ENCODE assay signal across 31 cellular contexts in the genomic region with DNA sequence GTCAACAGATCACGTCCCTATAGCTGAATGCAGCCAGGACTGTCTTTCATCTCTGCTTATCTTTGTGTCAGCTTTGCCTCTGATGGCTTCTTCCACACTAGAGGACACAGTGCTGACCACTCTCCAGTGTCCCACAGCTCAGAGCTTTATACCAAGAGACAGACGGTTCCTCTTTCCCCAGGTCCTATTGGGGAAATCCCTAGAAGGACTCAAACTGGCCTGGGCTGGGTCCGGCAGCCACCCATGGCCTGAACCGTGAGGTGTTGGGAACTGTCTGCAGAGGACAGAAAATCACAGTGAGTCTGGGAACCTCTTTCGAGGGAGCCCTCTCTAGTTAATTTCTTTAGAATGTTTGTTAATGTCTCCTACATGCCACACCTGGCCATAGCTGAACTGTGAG.
"Had no signal": no experiment of that assay in that cellular context is flagged by ENCODE, and none has a peak within 500 bp of the region (broad histone marks: within the 10 kb centered on the region; RNA-seq: fewer than 3 reads in every experiment).

No MANE protein-coding gene starts in this region.

- H3K9me3 ChIP-seq: ascending aorta, breast epithelium had no signal

- H3K9me3 Mint-ChIP-seq: activated CD4-positive, alpha-beta memory T cell treated with anti-CD3 and anti-CD28 coated beads, Interleukin-2, amount 10 ng/mL, durations not matched to agents 7 days and 5 days; activated CD4-positive, alpha-beta T cell treated with anti-CD3 and anti-CD28 coated beads, Interleukin-2, amount 10 ng/mL, durations not matched to agents 7 days and 5 days; activated naive CD4-positive, alpha-beta T cell treated with anti-CD3 and anti-CD28 coated beads, Interleukin-2, amount 10 ng/mL, durations not matched to agents 7 days and 5 days; activated naive CD4-positive, alpha-beta T cell treated with anti-CD3 and anti-CD28 coated beads, Interleukin-2, amount 50 U/mL, for 72 hours; activated naive CD8-positive, alpha-beta T cell treated with anti-CD3 and anti-CD28 coated beads, Interleukin-2, amount 10 ng/mL, durations not matched to agents 7 days and 5 days; activated T-cell treated with anti-CD3 and anti-CD28 coated beads, Interleukin-2, amount 50 U/mL, for 24 hours; activated T-cell treated with anti-CD3 and anti-CD28 coated beads, Interleukin-2, amount 50 U/mL, for 72 hours; brain; central memory CD8-positive, alpha-beta T cell; dendritic cell treated with granulocyte-macrophage colony-stimulating factor and Interleukin-4, amounts not matched to agents 40 ng/mL and 50 ng/mL, for 4 days; endodermal cell; T-helper 2 cell treated with Interferon-gamma antibody and Interleukin-4, amounts not matched to agents 5 μg/mL and 100 μg/mL, for 36 hours had no signal

- H3K27me3 ChIP-seq: ascending aorta, breast epithelium had no signal

- H3K4me3 Mint-ChIP-seq: activated CD4-positive, alpha-beta memory T cell treated with anti-CD3 and anti-CD28 coated beads, Interleukin-2, amount 10 ng/mL, durations not matched to agents 7 days and 5 days; activated CD4-positive, alpha-beta T cell treated with anti-CD3 and anti-CD28 coated beads, Interleukin-2, amount 10 ng/mL, durations not matched to agents 7 days and 5 days; activated naive CD4-positive, alpha-beta T cell treated with anti-CD3 and anti-CD28 coated beads, Interleukin-2, amount 10 ng/mL, durations not matched to agents 7 days and 5 days; activated naive CD8-positive, alpha-beta T cell treated with anti-CD3 and anti-CD28 coated beads, Interleukin-2, amount 10 ng/mL, durations not matched to agents 7 days and 5 days; activated T-cell treated with anti-CD3 and anti-CD28 coated beads, Interleukin-2, amount 50 U/mL, for 24 hours; activated T-cell treated with anti-CD3 and anti-CD28 coated beads, Interleukin-2, amount 50 U/mL, for 72 hours; brain; central memory CD8-positive, alpha-beta T cell; dendritic cell treated with granulocyte-macrophage colony-stimulating factor and Interleukin-4, amounts not matched to agents 40 ng/mL and 50 ng/mL, for 4 days; endodermal cell; T-helper 17 cell; T-helper 2 cell treated with Interferon-gamma antibody and Interleukin-4, amounts not matched to agents 5 μg/mL and 100 μg/mL, for 36 hours had no signal

- H3K27ac Mint-ChIP-seq: activated CD4-positive, alpha-beta memory T cell treated with anti-CD3 and anti-CD28 coated beads, Interleukin-2, amount 10 ng/mL, durations not matched to agents 7 days and 5 days; activated CD4-positive, alpha-beta T cell treated with anti-CD3 and anti-CD28 coated beads, Interleukin-2, amount 10 ng/mL, durations not matched to agents 7 days and 5 days; activated naive CD4-positive, alpha-beta T cell treated with anti-CD3 and anti-CD28 coated beads, Interleukin-2, amount 10 ng/mL, durations not matched to agents 7 days and 5 days; activated naive CD4-positive, alpha-beta T cell treated with anti-CD3 and anti-CD28 coated beads, Interleukin-2, amount 50 U/mL, for 72 hours; activated naive CD8-positive, alpha-beta T cell treated with anti-CD3 and anti-CD28 coated beads, Interleukin-2, amount 10 ng/mL, durations not matched to agents 7 days and 5 days; activated T-cell treated with anti-CD3 and anti-CD28 coated beads, Interleukin-2, amount 50 U/mL, for 24 hours; activated T-cell treated with anti-CD3 and anti-CD28 coated beads, Interleukin-2, amount 50 U/mL, for 72 hours; brain; dendritic cell treated with granulocyte-macrophage colony-stimulating factor and Interleukin-4, amounts not matched to agents 40 ng/mL and 50 ng/mL, for 4 days; endodermal cell; T-helper 17 cell; T-helper 2 cell treated with Interferon-gamma antibody and Interleukin-4, amounts not matched to agents 5 μg/mL and 100 μg/mL, for 36 hours had no signal

- H3K27ac ChIP-seq: ascending aorta, breast epithelium, cardiac muscle cell, coronary artery, dorsolateral prefrontal cortex had no signal

- H3K36me3 Mint-ChIP-seq: activated naive CD4-positive, alpha-beta T cell treated with anti-CD3 and anti-CD28 coated beads, Interleukin-2, amount 10 ng/mL, durations not matched to agents 7 days and 5 days; activated naive CD4-positive, alpha-beta T cell treated with anti-CD3 and anti-CD28 coated beads, Interleukin-2, amount 50 U/mL, for 72 hours; activated naive CD8-positive, alpha-beta T cell treated with anti-CD3 and anti-CD28 coated beads, Interleukin-2, amount 10 ng/mL, durations not matched to agents 7 days and 5 days; brain had no signal

- DNase-seq: activated CD4-positive, alpha-beta memory T cell treated with anti-CD3 and anti-CD28 coated beads, Interleukin-2, amount 10 ng/mL, durations not matched to agents 7 days and 5 days; activated CD4-positive, alpha-beta T cell treated with anti-CD3 and anti-CD28 coated beads for 4 hours; activated CD4-positive, alpha-beta T cell treated with anti-CD3 and anti-CD28 coated beads, Interleukin-2, amount 10 ng/mL, durations not matched to agents 7 days and 5 days; activated CD4-positive, alpha-beta T cell treated with anti-CD3 and anti-CD28 coated beads, Interleukin-2, amount 50 U/mL, for 4 hours; activated CD4-positive, CD25-positive, alpha-beta regulatory T cell; activated CD4-positive, CD25-positive, alpha-beta regulatory T cell treated with anti-CD3 and anti-CD28 coated beads, Interleukin-2, amount 50 U/mL, for 72 hours; activated CD8-positive, alpha-beta memory T cell treated with anti-CD3 and anti-CD28 coated beads, Interleukin-2, amount 50 U/mL, for 48 hours; activated gamma-delta T cell; activated naive CD4-positive, alpha-beta T cell; activated naive CD4-positive, alpha-beta T cell treated with anti-CD3 and anti-CD28 coated beads, Interleukin-2, amount 10 ng/mL, durations not matched to agents 7 days and 5 days; activated naive CD8-positive, alpha-beta T cell treated with anti-CD3 and anti-CD28 coated beads, Interleukin-2, amount 10 ng/mL, durations not matched to agents 7 days and 5 days; activated T-cell treated with anti-CD3 and anti-CD28 coated beads for 4 hours; activated T-cell treated with anti-CD3 and anti-CD28 coated beads, Interleukin-2, amount 50 U/mL, for 24 hours; activated T-cell treated with anti-CD3 and anti-CD28 coated beads, Interleukin-2, amount 50 U/mL, for 72 hours; dorsolateral prefrontal cortex; effector memory CD4-positive, alpha-beta T cell; endodermal cell; foreskin fibroblast; T-helper 1 cell; T-helper 17 cell; T1000 had no signal

- ATAC-seq: activated naive CD4-positive, alpha-beta T cell treated with anti-CD3 and anti-CD28 coated beads, Interleukin-2, amount 50 U/mL, for 72 hours; activated T-cell treated with anti-CD3 and anti-CD28 coated beads, Interleukin-2, amount 50 U/mL, for 72 hours; esophagus mucosa; T-helper 17 cell had no signal

- H3K4me1 Mint-ChIP-seq: activated CD4-positive, alpha-beta memory T cell treated with anti-CD3 and anti-CD28 coated beads, Interleukin-2, amount 10 ng/mL, durations not matched to agents 7 days and 5 days; activated CD4-positive, alpha-beta T cell treated with anti-CD3 and anti-CD28 coated beads, Interleukin-2, amount 10 ng/mL, durations not matched to agents 7 days and 5 days; activated naive CD4-positive, alpha-beta T cell treated with anti-CD3 and anti-CD28 coated beads, Interleukin-2, amount 10 ng/mL, durations not matched to agents 7 days and 5 days; activated naive CD8-positive, alpha-beta T cell treated with anti-CD3 and anti-CD28 coated beads, Interleukin-2, amount 10 ng/mL, durations not matched to agents 7 days and 5 days; central memory CD8-positive, alpha-beta T cell had no signal
